8 cellular contexts compared by ENCODE assay signal in genomic region chr7:32638479-32639121, GRCh38.
DNase-seq lines count a peak whose midpoint lies in the region; ATAC-seq and TF ChIP-seq lines count a peak whose summit lies in the region.
"Not testable (repeated sequence)": the region's sequence is repeated elsewhere in the genome, so short reads cannot be mapped to it uniquely, and the experiment has no call there.

No MANE protein-coding gene starts in this region.

- H3K27me3 Mint-ChIP-seq in activated CD8-positive, alpha-beta T cell treated with anti-CD3 and anti-CD28 coated beads, Interleukin-2, amount 10 ng/mL, durations not matched to agents 7 days and 5 days (ENCODE audit: low read depth): not testable (repeated sequence)

- H3K36me3 Mint-ChIP-seq in activated CD8-positive, alpha-beta T cell treated with anti-CD3 and anti-CD28 coated beads, Interleukin-2, amount 10 ng/mL, durations not matched to agents 7 days and 5 days (ENCODE audit: low read depth); stimulated activated effector memory CD8-positive, alpha-beta T cell treated with anti-CD3 and anti-CD28 coated beads, Interleukin-12 subunit alpha, Interleukin-12 subunit beta, amount 100 ng/mL, for 72 hours: not testable (repeated sequence)

- peak overlapping the region; percentile 43 for H3K27ac Mint-ChIP-seq in activated CD8-positive, alpha-beta T cell treated with anti-CD3 and anti-CD28 coated beads, Interleukin-2, amount 10 ng/mL, durations not matched to agents 7 days and 5 days
- H3K27ac Mint-ChIP-seq in stimulated activated effector memory CD8-positive, alpha-beta T cell treated with anti-CD3 and anti-CD28 coated beads, Interleukin-12 subunit alpha, Interleukin-12 subunit beta, amount 100 ng/mL, for 72 hours: not testable (repeated sequence)

- TF ChIP-seq POLR2A in NB4 (IDR thresholded peaks at IDR 0.05; ENCODE audit: extremely low read depth, insufficient read length): not testable (repeated sequence)

- H3K9me3 Mint-ChIP-seq in activated CD8-positive, alpha-beta T cell treated with anti-CD3 and anti-CD28 coated beads, Interleukin-2, amount 10 ng/mL, durations not matched to agents 7 days and 5 days (ENCODE audit: insufficient read depth); stimulated activated effector memory CD8-positive, alpha-beta T cell treated with anti-CD3 and anti-CD28 coated beads, Interleukin-12 subunit alpha, Interleukin-12 subunit beta, amount 100 ng/mL, for 72 hours: not testable (repeated sequence)

- TF ChIP-seq CTCF in GM12864 (IDR thresholded peaks at IDR 0.05; ENCODE audit: low read depth, low read length, missing control alignments); NB4 (IDR thresholded peaks at IDR 0.05; ENCODE audit: low read depth, low read length): not testable (repeated sequence)

- CTCF ChIA-PET in activated CD8-positive, alpha-beta T cell treated with anti-CD3 and anti-CD28 coated beads, Interleukin-2, amount 10 ng/mL, durations not matched to agents 7 days and 5 days (lab: Charles Lee): interaction anchor here (1.1 kb wide), 1 partner anchor 148 kb away, joined by 3 read pairs; the partner anchor contains the start of gene LSM5

- H3K4me3 Mint-ChIP-seq in activated CD8-positive, alpha-beta T cell treated with anti-CD3 and anti-CD28 coated beads, Interleukin-2, amount 10 ng/mL, durations not matched to agents 7 days and 5 days: peak overlapping the region; percentile 1
- not testable (repeated sequence) for H3K4me3 Mint-ChIP-seq in stimulated activated effector memory CD8-positive, alpha-beta T cell treated with anti-CD3 and anti-CD28 coated beads, Interleukin-12 subunit alpha, Interleukin-12 subunit beta, amount 100 ng/mL, for 72 hours

- not testable (repeated sequence) for H3K4me3 ChIP-seq in GM12864 (ENCODE audit: low read depth, low read length); NB4 (ENCODE audit: low read depth, low read length)

- POLR2A ChIA-PET in activated CD8-positive, alpha-beta T cell treated with anti-CD3 and anti-CD28 coated beads, Interleukin-2, amount 10 ng/mL, durations not matched to agents 7 days and 5 days (lab: Charles Lee): not testable (repeated sequence)

- H3K4me1 Mint-ChIP-seq in activated CD8-positive, alpha-beta T cell treated with anti-CD3 and anti-CD28 coated beads, Interleukin-2, amount 10 ng/mL, durations not matched to agents 7 days and 5 days (ENCODE audit: low read depth): peaks cover 30% of the 10 kb centered on the region
- H3K4me1 Mint-ChIP-seq in stimulated activated effector memory CD8-positive, alpha-beta T cell treated with anti-CD3 and anti-CD28 coated beads, Interleukin-12 subunit alpha, Interleukin-12 subunit beta, amount 100 ng/mL, for 72 hours: not testable (repeated sequence)

- DNase-seq in GM12864 (ENCODE audit: low read depth) (peak; percentile 10), NB4 (ENCODE audit: low read depth) (peak; percentile 79)
- DNase-seq in activated CD8-positive, alpha-beta T cell treated with anti-CD3 and anti-CD28 coated beads, Interleukin-2, amount 10 ng/mL, durations not matched to agents 7 days and 5 days; stimulated activated effector memory CD8-positive, alpha-beta T cell treated with anti-CD3 and anti-CD28 coated beads, Interleukin-12 subunit alpha, Interleukin-12 subunit beta, amount 100 ng/mL, for 72 hours (ENCODE audit: low spot score in 2 of 2): not testable (repeated sequence)

- ATAC-seq in GM19035 (IDR thresholded peaks at IDR 0.05; ENCODE audit: unreplicated experiment) (peak; percentile 75), GM21528 (IDR thresholded peaks at IDR 0.05; ENCODE audit: low FRiP score, unreplicated experiment) (peak; percentile 98), HG02885 (IDR thresholded peaks at IDR 0.05; ENCODE audit: poor library complexity, unreplicated experiment) (peak; percentile 95), HG03378 (IDR thresholded peaks at IDR 0.05; ENCODE audit: unreplicated experiment) (peak; percentile 92)
- peak; percentile 71 for ATAC-seq in activated CD8-positive, alpha-beta T cell treated with anti-CD3 and anti-CD28 coated beads, Interleukin-2, amount 10 ng/mL, durations not matched to agents 7 days and 5 days
- peak; percentile 63 for ATAC-seq in stimulated activated effector memory CD8-positive, alpha-beta T cell treated with anti-CD3 and anti-CD28 coated beads, Interleukin-12 subunit alpha, Interleukin-12 subunit beta, amount 100 ng/mL, for 72 hours
